Comparison of ENCODE assay signal across 13 cellular contexts in the genomic region with DNA sequence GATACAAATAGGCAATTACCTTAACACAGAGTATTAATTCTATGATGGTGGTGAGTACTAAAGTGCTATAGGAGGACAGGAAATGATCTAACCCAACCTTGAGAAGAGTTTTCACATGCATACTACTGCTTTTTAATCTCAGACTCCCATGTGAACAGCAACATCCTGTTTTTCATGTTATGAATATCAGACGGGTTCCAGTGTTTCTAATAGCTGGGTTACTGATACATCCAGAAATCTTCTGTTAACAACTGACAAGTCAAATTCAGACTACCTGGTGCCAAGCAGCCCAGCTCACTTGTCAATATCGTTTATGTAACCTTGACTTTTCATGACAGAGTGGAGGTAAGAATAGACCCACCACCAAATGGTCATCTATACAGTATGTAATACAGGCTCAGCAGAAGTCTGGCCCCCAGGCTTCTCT.
A peak's percentile ranks its signal among the peaks of the same experiment; 100 is the strongest.
DNase-seq lines count a peak whose midpoint lies in the region; ATAC-seq and TF ChIP-seq lines count a peak whose summit lies in the region.
"Had no signal": no experiment of that assay in that cellular context is flagged by ENCODE, and none has a peak within 500 bp of the region (broad histone marks: within the 10 kb centered on the region; RNA-seq: fewer than 3 reads in every experiment).

No MANE protein-coding gene starts in this region.

- no peaks in the 10 kb centered on the region for H3K9me3 Mint-ChIP-seq in activated CD4-positive, alpha-beta T cell treated with anti-CD3 and anti-CD28 coated beads, Interleukin-2, amount 10 ng/mL, durations not matched to agents 7 days and 5 days

- DNase-seq in tibial artery (no peak), NCI-H2171 treated with DMSO at 0.1 percent for 48 hours (lab: John Stamatoyannopoulos, UW) (no peak), tibial nerve (ENCODE audit: low spot score in 2 of 2) (no peak), NCI-H82 (lab: John Stamatoyannopoulos, UW) (no peak)
- no peak for DNase-seq in activated CD4-positive, alpha-beta T cell treated with anti-CD3 and anti-CD28 coated beads, Interleukin-2, amount 10 ng/mL, durations not matched to agents 7 days and 5 days
- DNase-seq: activated T-cell treated with anti-CD3 and anti-CD28 coated beads, Interleukin-2, amount 50 U/mL, for 1 hour; DMS53; MG63; T-helper 9 cell had no signal

- H3K4me1 ChIP-seq in tibial artery (peaks cover 0 to 50% (median 12%) of the 10 kb centered on the region in 4 donors), tibial nerve (no peaks in the 10 kb centered on the region)

- H3K27ac ChIP-seq in tibial artery (peak overlapping the region; percentile 73 to 75), tibial nerve (no peak overlapping the region)
- H3K27ac ChIP-seq: cardiac muscle cell had no signal

- WGBS in tibial nerve, 2 donors, result 76 to 80% methylated on average over 2 of the region's 2 CpGs

- intact Hi-C loops in tibial artery (cut with DNase I; ENCODE audit: low total_unique reads), result no loop called here

- H3K9me3 ChIP-seq in tibial artery (no peaks in the 10 kb centered on the region), tibial nerve (no peaks in the 10 kb centered on the region)

- H3K4me1 Mint-ChIP-seq in activated CD4-positive, alpha-beta T cell treated with anti-CD3 and anti-CD28 coated beads, Interleukin-2, amount 10 ng/mL, durations not matched to agents 7 days and 5 days, result no peaks in the 10 kb centered on the region

- H3K27me3 ChIP-seq in tibial artery (no peaks in the 10 kb centered on the region), tibial nerve (no peaks in the 10 kb centered on the region)
- H3K27me3 ChIP-seq: cardiac muscle cell, MG63 had no signal

- H3K4me3 ChIP-seq in tibial artery, result no peak overlapping the region
- H3K4me3 ChIP-seq in tibial nerve, result no peak overlapping the region
- H3K4me3 ChIP-seq: cardiac muscle cell, MG63 had no signal

- POLR2A ChIA-PET in activated CD4-positive, alpha-beta T cell treated with anti-CD3 and anti-CD28 coated beads, Interleukin-2, amount 10 ng/mL, durations not matched to agents 7 days and 5 days (lab: Charles Lee), result no interaction called here

- no peak for TF ChIP-seq POLR2A in tibial nerve (IDR thresholded peaks at IDR 0.05)

- no peak overlapping the region for H3K4me3 Mint-ChIP-seq in activated CD4-positive, alpha-beta T cell treated with anti-CD3 and anti-CD28 coated beads, Interleukin-2, amount 10 ng/mL, durations not matched to agents 7 days and 5 days

- TF ChIP-seq CTCF in tibial artery (IDR thresholded peaks at IDR 0.05), result no peak
- TF ChIP-seq CTCF in tibial nerve (IDR thresholded peaks at IDR 0.05), result no peak

- no peaks in the 10 kb centered on the region for H3K27me3 Mint-ChIP-seq in activated CD4-positive, alpha-beta T cell treated with anti-CD3 and anti-CD28 coated beads, Interleukin-2, amount 10 ng/mL, durations not matched to agents 7 days and 5 days

- no peak for TF ChIP-seq EP300 in tibial nerve (IDR thresholded peaks at IDR 0.05)

- H3K36me3 ChIP-seq in tibial artery, result no peaks in the 10 kb centered on the region
- H3K36me3 ChIP-seq in tibial nerve, result no peaks in the 10 kb centered on the region
- H3K36me3 ChIP-seq: cardiac muscle cell, MG63 had no signal

- H3K36me3 Mint-ChIP-seq in activated CD4-positive, alpha-beta T cell treated with anti-CD3 and anti-CD28 coated beads, Interleukin-2, amount 10 ng/mL, durations not matched to agents 7 days and 5 days (ENCODE audit: low read depth), result no peaks in the 10 kb centered on the region

- CTCF ChIA-PET in activated CD4-positive, alpha-beta T cell treated with anti-CD3 and anti-CD28 coated beads, Interleukin-2, amount 10 ng/mL, durations not matched to agents 7 days and 5 days (lab: Charles Lee), result no interaction called here

- no peak overlapping the region for H3K27ac Mint-ChIP-seq in activated CD4-positive, alpha-beta T cell treated with anti-CD3 and anti-CD28 coated beads, Interleukin-2, amount 10 ng/mL, durations not matched to agents 7 days and 5 days

- ATAC-seq in GM19328 (IDR thresholded peaks at IDR 0.05; ENCODE audit: unreplicated experiment) (peak; percentile 58), HG02759 (IDR thresholded peaks at IDR 0.05; ENCODE audit: unreplicated experiment) (peak; percentile 62), HG03460 (IDR thresholded peaks at IDR 0.05; ENCODE audit: unreplicated experiment) (peak; percentile 56)

Comparison
In these comparisons a context has a peak if more than half of its experiments do, and no peak if none do; other contexts are left out.
1. H3K27ac ChIP-seq: peak in tibial artery (2 of 2); none in tibial nerve (0 of 4).
2. Peak in every context shown above with its lines, with median percentiles within 50 percentile points of each other: ATAC-seq.